ENCODE assay signal across 15 cellular contexts in the genomic region with DNA sequence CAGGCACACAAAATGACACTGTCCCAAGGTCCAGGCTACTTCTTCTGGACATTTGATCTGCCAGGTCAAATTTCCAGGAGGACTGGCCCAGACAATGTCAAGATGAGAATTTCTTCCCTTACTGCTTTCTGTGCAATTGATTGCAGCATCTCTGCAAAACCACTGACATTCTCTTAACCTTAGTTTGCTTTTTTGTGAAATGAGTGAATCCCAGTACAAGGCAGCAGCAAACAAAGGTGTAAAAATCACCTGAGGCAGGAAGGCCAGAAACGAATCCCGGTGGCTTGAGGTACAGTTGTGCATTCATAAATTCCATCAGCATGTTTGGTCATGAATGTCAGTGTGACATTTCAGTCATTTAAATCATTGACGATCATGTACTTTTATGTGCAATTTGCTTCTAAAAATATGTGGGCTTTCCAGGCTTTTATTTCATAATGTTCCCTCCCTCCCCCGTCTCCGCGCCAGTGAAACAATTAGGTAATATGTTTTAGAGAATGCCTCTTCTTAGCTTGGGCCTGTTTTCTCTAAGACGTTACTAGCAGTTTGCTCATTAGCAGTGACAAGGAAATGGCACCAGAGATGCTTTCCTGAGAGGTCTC. TPM values are rescaled to one million over a fixed set of nuclear protein-coding genes. Genes with fewer than 3 reads are reported as not detected.
A peak's percentile ranks its signal among the peaks of the same experiment; 100 is the strongest.
DNase-seq lines count a peak whose midpoint lies in the region; ATAC-seq, FAIRE-seq and TF ChIP-seq lines count a peak whose summit lies in the region.
"Had no signal": no experiment of that assay in that cellular context is flagged by ENCODE, and none has a peak within 500 bp of the region (broad histone marks: within the 10 kb centered on the region; RNA-seq: fewer than 3 reads in every experiment).

No MANE protein-coding gene starts in this region.

- no peak for DNase-seq in HTR-8/SVneo (ENCODE audit: insufficient read length, low spot score)
- no peak for DNase-seq in activated naive CD8-positive, alpha-beta T cell treated with anti-CD3 and anti-CD28 coated beads, Interleukin-2, amount 50 U/mL, for 24 hours
- no peak for DNase-seq in glutamatergic neuron
- DNase-seq in smooth muscle cell (lab: John Stamatoyannopoulos, UW; ENCODE audit: unreplicated experiment) = no peak
- no peak for DNase-seq in NCI-H446 (lab: John Stamatoyannopoulos, UW)
- DNase-seq in CD14-positive monocyte (ENCODE audit: low spot score) = no peak
- no peak for DNase-seq in SHP77 (lab: John Stamatoyannopoulos, UW)
- DNase-seq: cortex of kidney, GOT3, KBM-7, NCI-H1417, NCI-H510A treated with DMSO at 0.1 percent for 48 hours, T-helper 17 cell had no signal

- ATAC-seq in activated naive CD8-positive, alpha-beta T cell treated with anti-CD3 and anti-CD28 coated beads, Interleukin-2, amount 50 U/mL, for 24 hours = no peak
- ATAC-seq in GM21529 (IDR thresholded peaks at IDR 0.05; ENCODE audit: unreplicated experiment) = no peak
- ATAC-seq: T-helper 17 cell had no signal

- peaks cover 6% of the 10 kb centered on the region for H3K79me2 ChIP-seq in smooth muscle cell (ENCODE audit: low read depth)

- H4K20me1 ChIP-seq in smooth muscle cell (ENCODE audit: low read depth) = peaks cover 4% of the 10 kb centered on the region
- H4K20me1 ChIP-seq: BLaER1 had no signal

- no peaks in the 10 kb centered on the region for H3K9me3 Mint-ChIP-seq in activated naive CD8-positive, alpha-beta T cell treated with anti-CD3 and anti-CD28 coated beads, Interleukin-2, amount 50 U/mL, for 24 hours
- H3K9me3 Mint-ChIP-seq in glutamatergic neuron (ENCODE audit: unreplicated experiment) = peaks cover 2% of the 10 kb centered on the region
- H3K9me3 Mint-ChIP-seq in CD14-positive monocyte = peaks cover 0 to 1% (median 0%) of the 10 kb centered on the region in 7 donors

- no peaks in the 10 kb centered on the region for H3F3A ChIP-seq in smooth muscle cell (ENCODE audit: low read depth)

- H3K9me3 ChIP-seq in smooth muscle cell (replicated peaks; ENCODE audit: low read depth) = no peaks in the 10 kb centered on the region
- H3K9me3 ChIP-seq: BLaER1 had no signal

- peaks cover 27% of the 10 kb centered on the region for H3K4me1 Mint-ChIP-seq in activated naive CD8-positive, alpha-beta T cell treated with anti-CD3 and anti-CD28 coated beads, Interleukin-2, amount 50 U/mL, for 24 hours
- H3K4me1 Mint-ChIP-seq in glutamatergic neuron (ENCODE audit: low read depth, unreplicated experiment) (peaks cover 3% of the 10 kb centered on the region), CD14-positive monocyte (no peaks in the 10 kb centered on the region)
- H3K4me1 Mint-ChIP-seq: T-helper 17 cell had no signal

- intact Hi-C loops in CD14-positive monocyte (cut with micrococcal nuclease) = no loop called here

- peak overlapping the region; percentile 85 for H3K27ac ChIP-seq in smooth muscle cell (ENCODE audit: low read depth)
- H3K27ac ChIP-seq: BLaER1 had no signal

- no peak overlapping the region for H3K4me3 ChIP-seq in smooth muscle cell
- H3K4me3 ChIP-seq: BLaER1 had no signal

- H3K4me3 Mint-ChIP-seq in activated naive CD8-positive, alpha-beta T cell treated with anti-CD3 and anti-CD28 coated beads, Interleukin-2, amount 50 U/mL, for 24 hours = no peak overlapping the region
- peak overlapping the region; percentile 65 for H3K4me3 Mint-ChIP-seq in glutamatergic neuron (ENCODE audit: unreplicated experiment)
- peak overlapping the region in 1 of 2 donors; percentile 39 for H3K4me3 Mint-ChIP-seq in CD14-positive monocyte
- H3K4me3 Mint-ChIP-seq: T-helper 17 cell had no signal

- peak; percentile 64 for FAIRE-seq in HTR-8/SVneo (lab: Jason Lieb, UNC)

- no peaks in the 10 kb centered on the region for H3K36me3 Mint-ChIP-seq in activated naive CD8-positive, alpha-beta T cell treated with anti-CD3 and anti-CD28 coated beads, Interleukin-2, amount 50 U/mL, for 24 hours (ENCODE audit: low read depth)
- H3K36me3 Mint-ChIP-seq in glutamatergic neuron (ENCODE audit: unreplicated experiment) (no peaks in the 10 kb centered on the region), CD14-positive monocyte (no peaks in the 10 kb centered on the region)

- H3K27me3 Mint-ChIP-seq in activated naive CD8-positive, alpha-beta T cell treated with anti-CD3 and anti-CD28 coated beads, Interleukin-2, amount 50 U/mL, for 24 hours = peaks cover 4% of the 10 kb centered on the region
- H3K27me3 Mint-ChIP-seq in glutamatergic neuron (ENCODE audit: unreplicated experiment) (peaks cover 5% of the 10 kb centered on the region), CD14-positive monocyte (ENCODE audit: low read depth in 3 of 3) (peaks cover 6 to 14% (median 13%) of the 10 kb centered on the region in 3 donors)

- WGBS in smooth muscle cell (ENCODE audit: low lambda C conversion rate) = 69% methylated on average over 7 of the region's 7 CpGs

- TF ChIP-seq CTCF in glutamatergic neuron (IDR thresholded peaks at IDR 0.05; ENCODE audit: partially characterized antibody, unreplicated experiment) = no peak
- TF ChIP-seq CTCF in smooth muscle cell (IDR thresholded peaks at IDR 0.05; ENCODE audit: borderline replicate concordance, insufficient read depth, poor library complexity, severe bottlenecking) = no peak
- TF ChIP-seq CTCF in CD14-positive monocyte (IDR thresholded peaks at IDR 0.05) = no peak

- H2AFZ ChIP-seq in smooth muscle cell (ENCODE audit: low read depth) = no peak overlapping the region

- H3K9ac ChIP-seq in smooth muscle cell (ENCODE audit: low read depth) = no peak overlapping the region
- H3K9ac ChIP-seq: BLaER1 had no signal

- H3K36me3 ChIP-seq in smooth muscle cell (ENCODE audit: low read depth) = no peaks in the 10 kb centered on the region
- H3K36me3 ChIP-seq: BLaER1 had no signal

- H3K4me1 ChIP-seq in smooth muscle cell (ENCODE audit: low read depth) = peaks cover 13% of the 10 kb centered on the region
- H3K4me1 ChIP-seq: BLaER1 had no signal

- H3K27ac Mint-ChIP-seq in activated naive CD8-positive, alpha-beta T cell treated with anti-CD3 and anti-CD28 coated beads, Interleukin-2, amount 50 U/mL, for 24 hours = peak overlapping the region; percentile 27
- no peak overlapping the region for H3K27ac Mint-ChIP-seq in glutamatergic neuron (ENCODE audit: unreplicated experiment)
- H3K27ac Mint-ChIP-seq in CD14-positive monocyte = no peak overlapping the region
- H3K27ac Mint-ChIP-seq: T-helper 17 cell had no signal

- no peaks in the 10 kb centered on the region for H3K27me3 ChIP-seq in smooth muscle cell (ENCODE audit: low read depth)

- H3K4me2 ChIP-seq in smooth muscle cell = peak overlapping the region; percentile 29
- H3K4me2 ChIP-seq: BLaER1 had no signal

RNA-seq across cellular contexts. Expression of a gene that starts 39.2 kb away (rescaled TPM):
- total RNA-seq in glutamatergic neuron (ENCODE audit: unreplicated experiment) (9.1 TPM), smooth muscle cell (9.6 and 12.9 TPM in 2 replicates)
- polyA plus RNA-seq in smooth muscle cell (2.6 and 3.2 TPM in 2 replicates), CD14-positive monocyte (1 to 10 TPM in 1 of 2 donors, under 1 TPM in 1; 0.86 to 1.3 TPM)
